Comparison of ENCODE assay signal across 9 cellular contexts in genomic region chr18:77366725-77367641, GRCh38.
DNase-seq lines count a peak whose midpoint lies in the region; ATAC-seq and FAIRE-seq lines count a peak whose summit lies in the region.
"Had no signal": no experiment of that assay in that cellular context is flagged by ENCODE, and none has a peak within 500 bp of the region (broad histone marks: within the 10 kb centered on the region; RNA-seq: fewer than 3 reads in every experiment).

No MANE protein-coding gene starts in this region.

- DNase-seq in H4 (ENCODE audit: low spot score) (peak; percentile 84), RCC 7860 (ENCODE audit: low spot score) (peak; percentile 21), Right ventricle myocardium superior (no peak), T-helper 2 cell (no peak), GM19239 (ENCODE audit: insufficient read length, low spot score) (no peak)
- no peak for DNase-seq in activated CD4-positive, alpha-beta T cell treated with anti-CD3 and anti-CD28 coated beads for 1 hour
- DNase-seq: activated CD4-positive, alpha-beta T cell treated with anti-CD3 and anti-CD28 coated beads, Interleukin-2, amount 50 U/mL, for 4 hours had no signal

- H3K4me1 ChIP-seq in rectal smooth muscle tissue (ENCODE audit: control insufficient read depth, insufficient read depth, low read length): no peaks in the 10 kb centered on the region

- no peak overlapping the region for H3K9ac ChIP-seq in rectal smooth muscle tissue (ENCODE audit: low read length)

- H3K4me3 ChIP-seq in rectal smooth muscle tissue (ENCODE audit: low read length): peak overlapping the region; percentile 37

- H3K27me3 ChIP-seq in rectal smooth muscle tissue (ENCODE audit: control insufficient read depth, insufficient read depth, low read length): no peaks in the 10 kb centered on the region

- peak; percentile 65 for ATAC-seq in Right ventricle myocardium superior (ENCODE audit: poor library complexity)
- ATAC-seq in HG03520 (IDR thresholded peaks at IDR 0.05; ENCODE audit: unreplicated experiment): no peak

- H3K36me3 ChIP-seq in rectal smooth muscle tissue (ENCODE audit: control insufficient read depth, insufficient read depth, low read length): no peaks in the 10 kb centered on the region

- no peak overlapping the region for H3K27ac ChIP-seq in rectal smooth muscle tissue (ENCODE audit: low read depth, low read length)

- FAIRE-seq in RCC 7860 (lab: Jason Lieb, UNC) (no peak), GM19239 (lab: Jason Lieb, UNC) (no peak)

- intact Hi-C loops in Right ventricle myocardium superior (cut with DNase I): no loop called here

Comparison
In these comparisons a context has a peak if more than half of its experiments do, and no peak if none do; other contexts are left out.
1. DNase-seq: peak in H4 (single experiment) and RCC 7860 (single experiment); none in Right ventricle myocardium superior (single experiment), activated CD4-positive, alpha-beta T cell treated with anti-CD3 and anti-CD28 coated beads for 1 hour (single experiment), T-helper 2 cell (0 of 5) and GM19239 (single experiment).